In genomic region chr6:98041921-98042320, GRCh38 we compare ENCODE assay signal across 14 cellular contexts.
DNase-seq lines count a peak whose midpoint lies in the region; ATAC-seq and TF ChIP-seq lines count a peak whose summit lies in the region.
"Had no signal": no experiment of that assay in that cellular context is flagged by ENCODE, and none has a peak within 500 bp of the region (broad histone marks: within the 10 kb centered on the region; RNA-seq: fewer than 3 reads in every experiment).

No MANE protein-coding gene starts in this region.

- intact Hi-C loops in A673 (cut with micrococcal nuclease; ENCODE audit: unreplicated experiment), result loop anchor here (5.0 to 10.0 kb wide), 2 partner anchors 335 to 977 kb away; no protein-coding TSS in a partner anchor

- H3K4me3 ChIP-seq in A673 (ENCODE audit: low read depth, low read length, poor library complexity, severe bottlenecking) (no peak overlapping the region), HAP-1 (no peak overlapping the region), ectodermal cell (ENCODE audit: insufficient read depth, low read depth, low read length) (no peak overlapping the region)

- no peaks in the 10 kb centered on the region for H3K9me3 Mint-ChIP-seq in stimulated activated naive CD8-positive, alpha-beta T cell treated with anti-CD3 and anti-CD28 coated beads, Interleukin-15, amount 100 ng/mL, for 72 hours
- peaks cover 0 to 3% of the 10 kb centered on the region in 2 donors for H3K9me3 Mint-ChIP-seq in activated T-cell treated with anti-CD3 and anti-CD28 coated beads, Interleukin-2, amount 50 U/mL, for 72 hours
- H3K9me3 Mint-ChIP-seq: nephron had no signal

- in situ Hi-C loops in HAP-1 (cut with MboI; ENCODE audit: low sequenced_read_pairs), result loop anchor here (25.0 kb wide), 1 partner anchor 795 kb away; the partner anchor contains the start of gene POU3F2

- no peaks in the 10 kb centered on the region for H3K27me3 Mint-ChIP-seq in stimulated activated naive CD8-positive, alpha-beta T cell treated with anti-CD3 and anti-CD28 coated beads, Interleukin-15, amount 100 ng/mL, for 72 hours
- H3K27me3 Mint-ChIP-seq in activated T-cell treated with anti-CD3 and anti-CD28 coated beads, Interleukin-2, amount 50 U/mL, for 72 hours (ENCODE audit: low read depth), result no peaks in the 10 kb centered on the region
- H3K27me3 Mint-ChIP-seq: IgD-negative memory B cell had no signal

- CTCF ChIA-PET in A673 (lab: Charles Lee), result no interaction called here

- no peak for ATAC-seq in stimulated activated naive CD8-positive, alpha-beta T cell treated with anti-CD3 and anti-CD28 coated beads, Interleukin-15, amount 100 ng/mL, for 72 hours
- no peak for ATAC-seq in HG03025 (IDR thresholded peaks at IDR 0.05; ENCODE audit: low FRiP score, unreplicated experiment)
- no peak for ATAC-seq in activated T-cell treated with anti-CD3 and anti-CD28 coated beads, Interleukin-2, amount 50 U/mL, for 72 hours (replicated peaks in 1 of 2)
- ATAC-seq: right cardiac atrium had no signal

- H3K36me3 ChIP-seq in A673 (ENCODE audit: insufficient read depth, low read length, poor library complexity, severe bottlenecking) (no peaks in the 10 kb centered on the region), HAP-1 (replicated peaks) (no peaks in the 10 kb centered on the region), ectodermal cell (ENCODE audit: control insufficient read depth, insufficient read depth, low read length) (no peaks in the 10 kb centered on the region)

- H3K36me3 Mint-ChIP-seq in activated T-cell treated with anti-CD3 and anti-CD28 coated beads, Interleukin-2, amount 50 U/mL, for 72 hours (ENCODE audit: insufficient read depth in 2 of 2), result no peaks in the 10 kb centered on the region
- H3K36me3 Mint-ChIP-seq: IgD-negative memory B cell had no signal

- H3K4me1 ChIP-seq in A673 (ENCODE audit: insufficient read depth, low read length, poor library complexity, severe bottlenecking) (peaks cover 9% of the 10 kb centered on the region), HAP-1 (peaks cover 25% of the 10 kb centered on the region), ectodermal cell (ENCODE audit: control insufficient read depth, insufficient read depth, low read length) (peaks cover 52% of the 10 kb centered on the region)

- DNase-seq in A673 (ENCODE audit: low spot score), result peak; percentile 15
- peak; percentile 31 to 62 for DNase-seq in HAP-1 (ENCODE audit: low spot score in 2 of 2)
- peak; percentile 35 to 66 for DNase-seq in NCI-H526 (lab: John Stamatoyannopoulos, UW)
- DNase-seq in NAMALWA (ENCODE audit: low spot score), result no peak
- no peak for DNase-seq in stimulated activated naive CD8-positive, alpha-beta T cell treated with anti-CD3 and anti-CD28 coated beads, Interleukin-15, amount 100 ng/mL, for 72 hours
- DNase-seq in activated T-cell treated with anti-CD3 and anti-CD28 coated beads, Interleukin-2, amount 50 U/mL, for 72 hours, result no peak
- DNase-seq: activated CD4-positive, alpha-beta T cell treated with anti-CD3 and anti-CD28 coated beads, Interleukin-2, amount 50 U/mL, for 4 hours; NCI-H1436; right cardiac atrium; stimulated activated CD4-positive, alpha-beta T cell treated with anti-CD3 and anti-CD28 coated beads, Interleukin-1b, Interleukin-23, amount 100 ng/mL, for 48 hours had no signal

- POLR2A ChIA-PET in A673 (lab: Charles Lee; ENCODE audit: low non-redundant PET), result no interaction called here

- no peaks in the 10 kb centered on the region for H3K27me3 ChIP-seq in A673 (replicated peaks; ENCODE audit: insufficient read depth, low read depth, low read length, poor library complexity)
- no peaks in the 10 kb centered on the region for H3K27me3 ChIP-seq in HAP-1 (ENCODE audit: low read depth)
- H3K27me3 ChIP-seq in ectodermal cell (ENCODE audit: control insufficient read depth, insufficient read depth, low read length, poor library complexity, severe bottlenecking), result no peaks in the 10 kb centered on the region

- no TSS peak for BruUV-seq in A673 (replicated peaks; lab: Mats Ljungman, UMichigan)

- H3K4me1 Mint-ChIP-seq in stimulated activated naive CD8-positive, alpha-beta T cell treated with anti-CD3 and anti-CD28 coated beads, Interleukin-15, amount 100 ng/mL, for 72 hours, result no peaks in the 10 kb centered on the region
- H3K4me1 Mint-ChIP-seq in activated T-cell treated with anti-CD3 and anti-CD28 coated beads, Interleukin-2, amount 50 U/mL, for 72 hours (ENCODE audit: low read depth), result no peaks in the 10 kb centered on the region
- H3K4me1 Mint-ChIP-seq: IgD-negative memory B cell had no signal

- 22 to 24% methylated on average over 5 of the region's 5 CpGs for WGBS in ectodermal cell, 2 experiments

- no peak overlapping the region for H3K27ac Mint-ChIP-seq in stimulated activated naive CD8-positive, alpha-beta T cell treated with anti-CD3 and anti-CD28 coated beads, Interleukin-15, amount 100 ng/mL, for 72 hours
- no peak overlapping the region for H3K27ac Mint-ChIP-seq in activated T-cell treated with anti-CD3 and anti-CD28 coated beads, Interleukin-2, amount 50 U/mL, for 72 hours
- H3K27ac Mint-ChIP-seq: IgD-negative memory B cell, nephron had no signal

- no peak for TF ChIP-seq CTCF in A673 (conservative IDR thresholded peaks at IDR 0.05; ENCODE audit: low read depth, low read length)

- no peak overlapping the region for H3K4me3 Mint-ChIP-seq in stimulated activated naive CD8-positive, alpha-beta T cell treated with anti-CD3 and anti-CD28 coated beads, Interleukin-15, amount 100 ng/mL, for 72 hours
- no peak overlapping the region for H3K4me3 Mint-ChIP-seq in activated T-cell treated with anti-CD3 and anti-CD28 coated beads, Interleukin-2, amount 50 U/mL, for 72 hours
- H3K4me3 Mint-ChIP-seq: IgD-negative memory B cell, nephron had no signal

- H3K27ac ChIP-seq in A673 (ENCODE audit: low read depth, low read length, poor library complexity, severe bottlenecking) (no peak overlapping the region), ectodermal cell (ENCODE audit: insufficient read depth, low read depth, low read length, poor library complexity, severe bottlenecking) (peak overlapping the region; percentile 38)

- H3K9me3 ChIP-seq in A673 (ENCODE audit: low read depth, low read length, poor library complexity, severe bottlenecking), result no peaks in the 10 kb centered on the region
- H3K9me3 ChIP-seq in HAP-1, result no peaks in the 10 kb centered on the region
- H3K9me3 ChIP-seq in ectodermal cell (ENCODE audit: control insufficient read depth, low read length), result no peaks in the 10 kb centered on the region

Comparison
In these comparisons a context has a peak if more than half of its experiments do, and no peak if none do; other contexts are left out.
1. DNase-seq: peak in A673 (single experiment), HAP-1 (2 of 2) and NCI-H526 (2 of 2); none in NAMALWA (single experiment), stimulated activated naive CD8-positive, alpha-beta T cell treated with anti-CD3 and anti-CD28 coated beads, Interleukin-15, amount 100 ng/mL, for 72 hours (0 of 2) and activated T-cell treated with anti-CD3 and anti-CD28 coated beads, Interleukin-2, amount 50 U/mL, for 72 hours (0 of 2).